ENCODE assay signal across 1 cellular context in genomic region chr13:43879323-43880181, GRCh38.
TF ChIP-seq lines count a peak whose summit lies in the region.

Gene CCDC122, minus strand, starts transcription at chr13:43879740. Its CDS starts 10,364 bp downstream, at chr13:43869376.
Gene LACC1, plus strand, starts transcription at chr13:43879904. Its CDS starts 1,082 bp downstream, at chr13:43880986.

TF ChIP-seq in HepG2, 621 proteins besides CTCF, POLR2A, EP300 and RAD21 (continued from another document and continues in another):
- TF ChIP-seq, protein P1, sequence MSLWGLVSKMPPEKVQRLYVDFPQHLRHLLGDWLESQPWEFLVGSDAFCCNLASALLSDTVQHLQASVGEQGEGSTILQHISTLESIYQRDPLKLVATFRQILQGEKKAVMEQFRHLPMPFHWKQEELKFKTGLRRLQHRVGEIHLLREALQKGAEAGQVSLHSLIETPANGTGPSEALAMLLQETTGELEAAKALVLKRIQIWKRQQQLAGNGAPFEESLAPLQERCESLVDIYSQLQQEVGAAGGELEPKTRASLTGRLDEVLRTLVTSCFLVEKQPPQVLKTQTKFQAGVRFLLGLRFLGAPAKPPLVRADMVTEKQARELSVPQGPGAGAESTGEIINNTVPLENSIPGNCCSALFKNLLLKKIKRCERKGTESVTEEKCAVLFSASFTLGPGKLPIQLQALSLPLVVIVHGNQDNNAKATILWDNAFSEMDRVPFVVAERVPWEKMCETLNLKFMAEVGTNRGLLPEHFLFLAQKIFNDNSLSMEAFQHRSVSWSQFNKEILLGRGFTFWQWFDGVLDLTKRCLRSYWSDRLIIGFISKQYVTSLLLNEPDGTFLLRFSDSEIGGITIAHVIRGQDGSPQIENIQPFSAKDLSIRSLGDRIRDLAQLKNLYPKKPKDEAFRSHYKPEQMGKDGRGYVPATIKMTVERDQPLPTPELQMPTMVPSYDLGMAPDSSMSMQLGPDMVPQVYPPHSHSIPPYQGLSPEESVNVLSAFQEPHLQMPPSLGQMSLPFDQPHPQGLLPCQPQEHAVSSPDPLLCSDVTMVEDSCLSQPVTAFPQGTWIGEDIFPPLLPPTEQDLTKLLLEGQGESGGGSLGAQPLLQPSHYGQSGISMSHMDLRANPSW (CRISPR knock-in tag; IDR thresholded peaks at IDR 0.05; ENCODE audit: borderline replicate concordance) = no peak
- TF ChIP-seq ZNF75D (CRISPR knock-in tag; IDR thresholded peaks at IDR 0.05; ENCODE audit: borderline replicate concordance) (no peak), FOXJ3 (CRISPR knock-in tag; IDR thresholded peaks at IDR 0.05; ENCODE audit: borderline replicate concordance) (no peak), ZNF788 (CRISPR knock-in tag; IDR thresholded peaks at IDR 0.05; ENCODE audit: borderline replicate concordance) (peak; percentile 62; the same call in 1 of the 2 replicates), CBFB (CRISPR knock-in tag; IDR thresholded peaks at IDR 0.05) (peak; percentile 26), ZNF337 (CRISPR knock-in tag; IDR thresholded peaks at IDR 0.05; ENCODE audit: borderline replicate concordance, low read depth) (no peak; the same call in 1 of the 2 replicates), ZNF556 (CRISPR knock-in tag; IDR thresholded peaks at IDR 0.05; ENCODE audit: borderline replicate concordance) (peak; percentile 44; the same call in 1 of the 2 replicates), ZNF883 (CRISPR knock-in tag; IDR thresholded peaks at IDR 0.05; ENCODE audit: not compliant biosample characterization) (peak; percentile 79), ZEB1 (IDR thresholded peaks at IDR 0.05; ENCODE audit: insufficient replicate concordance, low read depth) (no peak), SMARCE1 (IDR thresholded peaks at IDR 0.05; ENCODE audit: borderline replicate concordance) (no peak), THAP7 (CRISPR knock-in tag; IDR thresholded peaks at IDR 0.05) (peak; percentile 80; the same call in 1 of the 2 replicates), ZNF776 (CRISPR knock-in tag; IDR thresholded peaks at IDR 0.05) (peak; percentile 51; the same call in 1 of the 2 replicates), SIN3A (IDR thresholded peaks at IDR 0.05; ENCODE audit: borderline replicate concordance, low read depth, low read length) (no peak), DPF2 (CRISPR knock-in tag; IDR thresholded peaks at IDR 0.05; ENCODE audit: borderline replicate concordance, low read depth) (no peak), ZNF432 (CRISPR knock-in tag; IDR thresholded peaks at IDR 0.05; ENCODE audit: borderline replicate concordance) (no peak), SCMH1 (CRISPR knock-in tag; IDR thresholded peaks at IDR 0.05; ENCODE audit: borderline replicate concordance) (no peak), ZNF264 (CRISPR knock-in tag; IDR thresholded peaks at IDR 0.05) (no peak), SOX13 (IDR thresholded peaks at IDR 0.05) (no peak), SOX13 (CRISPR knock-in tag; conservative IDR thresholded peaks at IDR 0.05 in 1 of 2, IDR thresholded peaks at IDR 0.05 in 1 of 2) (no peak), MAZ (IDR thresholded peaks at IDR 0.05; ENCODE audit: borderline replicate concordance, low read depth, low read length) (no peak), MAZ (CRISPR knock-in tag; IDR thresholded peaks at IDR 0.05; ENCODE audit: low read depth) (peak; percentile 68; the same call in 1 of the 2 replicates), ATF1 (CRISPR knock-in tag; IDR thresholded peaks at IDR 0.05) (no peak), RFX5 (IDR thresholded peaks at IDR 0.05; ENCODE audit: low read depth, low read length) (no peak), TAF15 (IDR thresholded peaks at IDR 0.05; ENCODE audit: low read depth, low read length, poor library complexity, severe bottlenecking) (no peak), SATB2 (CRISPR knock-in tag; IDR thresholded peaks at IDR 0.05) (0 out of 2 replicates have a peak, but pooled peaks have one; percentile 65), DNMT3B (CRISPR knock-in tag; conservative IDR thresholded peaks at IDR 0.05) (no peak), ZNF326 (CRISPR knock-in tag; IDR thresholded peaks at IDR 0.05; ENCODE audit: borderline replicate concordance) (no peak), RERE (CRISPR knock-in tag; IDR thresholded peaks at IDR 0.05; ENCODE audit: low read depth) (no peak), ZFY (CRISPR knock-in tag; IDR thresholded peaks at IDR 0.05) (peak; percentile 91), POLR2AphosphoS2 (IDR thresholded peaks at IDR 0.05; ENCODE audit: low read depth, low read length) (no peak), ZNF367 (CRISPR knock-in tag; IDR thresholded peaks at IDR 0.05; ENCODE audit: borderline replicate concordance) (no peak; the same call in 1 of the 2 replicates), ZNF530 (CRISPR knock-in tag; IDR thresholded peaks at IDR 0.05; ENCODE audit: low read depth) (0 out of 2 replicates have a peak, but pooled peaks have one; percentile 25), NCOR1 (IDR thresholded peaks at IDR 0.05; ENCODE audit: borderline replicate concordance, low read length) (no peak), KDM3A (CRISPR knock-in tag; IDR thresholded peaks at IDR 0.05; ENCODE audit: low read depth) (no peak), TBX2 (CRISPR knock-in tag; IDR thresholded peaks at IDR 0.05; ENCODE audit: borderline replicate concordance) (peak; percentile 57; the same call in 1 of the 2 replicates), NFRKB (IDR thresholded peaks at IDR 0.05) (no peak), PAF1 (CRISPR knock-in tag; IDR thresholded peaks at IDR 0.05) (no peak), ZNF83 (CRISPR knock-in tag; IDR thresholded peaks at IDR 0.05; ENCODE audit: borderline replicate concordance) (0 out of 2 replicates have a peak, but pooled peaks have one; percentile 64), HMG20B (CRISPR knock-in tag; conservative IDR thresholded peaks at IDR 0.05) (no peak), RXRB (CRISPR knock-in tag; IDR thresholded peaks at IDR 0.05; ENCODE audit: borderline replicate concordance) (no peak), ZMYM2 (CRISPR knock-in tag; IDR thresholded peaks at IDR 0.05) (peak; percentile 76), NKX3-1 (CRISPR knock-in tag; IDR thresholded peaks at IDR 0.05) (no peak; the same call in 1 of the 2 replicates)
- TF ChIP-seq, protein P2, sequence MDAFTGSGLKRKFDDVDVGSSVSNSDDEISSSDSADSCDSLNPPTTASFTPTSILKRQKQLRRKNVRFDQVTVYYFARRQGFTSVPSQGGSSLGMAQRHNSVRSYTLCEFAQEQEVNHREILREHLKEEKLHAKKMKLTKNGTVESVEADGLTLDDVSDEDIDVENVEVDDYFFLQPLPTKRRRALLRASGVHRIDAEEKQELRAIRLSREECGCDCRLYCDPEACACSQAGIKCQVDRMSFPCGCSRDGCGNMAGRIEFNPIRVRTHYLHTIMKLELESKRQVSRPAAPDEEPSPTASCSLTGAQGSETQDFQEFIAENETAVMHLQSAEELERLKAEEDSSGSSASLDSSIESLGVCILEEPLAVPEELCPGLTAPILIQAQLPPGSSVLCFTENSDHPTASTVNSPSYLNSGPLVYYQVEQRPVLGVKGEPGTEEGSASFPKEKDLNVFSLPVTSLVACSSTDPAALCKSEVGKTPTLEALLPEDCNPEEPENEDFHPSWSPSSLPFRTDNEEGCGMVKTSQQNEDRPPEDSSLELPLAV (CRISPR knock-in tag; conservative IDR thresholded peaks at IDR 0.05; ENCODE audit: low read depth) = no peak
- TF ChIP-seq, protein P3, sequence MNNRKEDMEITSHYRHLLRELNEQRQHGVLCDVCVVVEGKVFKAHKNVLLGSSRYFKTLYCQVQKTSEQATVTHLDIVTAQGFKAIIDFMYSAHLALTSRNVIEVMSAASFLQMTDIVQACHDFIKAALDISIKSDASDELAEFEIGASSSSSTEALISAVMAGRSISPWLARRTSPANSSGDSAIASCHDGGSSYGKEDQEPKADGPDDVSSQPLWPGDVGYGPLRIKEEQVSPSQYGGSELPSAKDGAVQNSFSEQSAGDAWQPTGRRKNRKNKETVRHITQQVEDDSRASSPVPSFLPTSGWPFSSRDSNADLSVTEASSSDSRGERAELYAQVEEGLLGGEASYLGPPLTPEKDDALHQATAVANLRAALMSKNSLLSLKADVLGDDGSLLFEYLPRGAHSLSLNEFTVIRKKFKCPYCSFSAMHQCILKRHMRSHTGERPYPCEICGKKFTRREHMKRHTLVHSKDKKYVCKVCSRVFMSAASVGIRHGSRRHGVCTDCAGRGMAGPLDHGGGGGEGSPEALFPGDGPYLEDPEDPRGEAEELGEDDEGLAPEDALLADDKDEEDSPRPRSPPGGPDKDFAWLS (CRISPR knock-in tag; IDR thresholded peaks at IDR 0.05; ENCODE audit: borderline replicate concordance) = no peak
- TF ChIP-seq, protein P4, sequence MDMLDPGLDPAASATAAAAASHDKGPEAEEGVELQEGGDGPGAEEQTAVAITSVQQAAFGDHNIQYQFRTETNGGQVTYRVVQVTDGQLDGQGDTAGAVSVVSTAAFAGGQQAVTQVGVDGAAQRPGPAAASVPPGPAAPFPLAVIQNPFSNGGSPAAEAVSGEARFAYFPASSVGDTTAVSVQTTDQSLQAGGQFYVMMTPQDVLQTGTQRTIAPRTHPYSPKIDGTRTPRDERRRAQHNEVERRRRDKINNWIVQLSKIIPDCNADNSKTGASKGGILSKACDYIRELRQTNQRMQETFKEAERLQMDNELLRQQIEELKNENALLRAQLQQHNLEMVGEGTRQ (IDR thresholded peaks at IDR 0.05; ENCODE audit: low read depth, low read length) = no peak
- TF ChIP-seq, protein P4 (CRISPR knock-in tag; IDR thresholded peaks at IDR 0.05; ENCODE audit: borderline replicate concordance) = no peak
- TF ChIP-seq, protein P5, sequence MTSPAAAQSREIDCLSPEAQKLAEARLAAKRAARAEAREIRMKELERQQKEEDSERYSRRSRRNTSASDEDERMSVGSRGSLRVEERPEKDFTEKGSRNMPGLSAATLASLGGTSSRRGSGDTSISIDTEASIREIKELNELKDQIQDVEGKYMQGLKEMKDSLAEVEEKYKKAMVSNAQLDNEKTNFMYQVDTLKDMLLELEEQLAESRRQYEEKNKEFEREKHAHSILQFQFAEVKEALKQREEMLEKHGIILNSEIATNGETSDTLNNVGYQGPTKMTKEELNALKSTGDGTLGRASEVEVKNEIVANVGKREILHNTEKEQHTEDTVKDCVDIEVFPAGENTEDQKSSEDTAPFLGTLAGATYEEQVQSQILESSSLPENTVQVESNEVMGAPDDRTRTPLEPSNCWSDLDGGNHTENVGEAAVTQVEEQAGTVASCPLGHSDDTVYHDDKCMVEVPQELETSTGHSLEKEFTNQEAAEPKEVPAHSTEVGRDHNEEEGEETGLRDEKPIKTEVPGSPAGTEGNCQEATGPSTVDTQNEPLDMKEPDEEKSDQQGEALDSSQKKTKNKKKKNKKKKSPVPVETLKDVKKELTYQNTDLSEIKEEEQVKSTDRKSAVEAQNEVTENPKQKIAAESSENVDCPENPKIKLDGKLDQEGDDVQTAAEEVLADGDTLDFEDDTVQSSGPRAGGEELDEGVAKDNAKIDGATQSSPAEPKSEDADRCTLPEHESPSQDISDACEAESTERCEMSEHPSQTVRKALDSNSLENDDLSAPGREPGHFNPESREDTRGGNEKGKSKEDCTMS (CRISPR knock-in tag; conservative IDR thresholded peaks at IDR 0.05) = no peak
